ENCODE assay signal across 14 cellular contexts in the genomic region with DNA sequence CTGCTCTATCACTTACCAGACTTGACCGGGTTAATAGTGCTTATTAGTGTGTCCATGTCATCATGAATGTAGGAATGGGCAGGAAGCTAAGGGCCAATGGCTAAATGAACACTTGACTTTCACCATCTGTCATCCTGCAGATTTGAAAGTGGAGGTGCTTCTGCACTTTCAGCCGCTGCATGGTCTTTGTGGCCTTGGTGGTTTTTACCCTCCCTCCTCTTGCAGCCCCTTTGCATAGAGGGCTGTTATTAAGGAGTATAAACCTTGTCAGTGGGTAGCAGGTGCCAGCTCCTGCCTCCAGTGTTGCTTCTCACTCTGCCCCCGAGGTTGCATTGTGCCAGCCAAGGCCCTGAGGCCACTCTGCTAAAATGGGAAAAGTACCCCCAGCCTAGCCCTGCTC.
A peak's percentile ranks its signal among the peaks of the same experiment; 100 is the strongest.
DNase-seq lines count a peak whose midpoint lies in the region; ATAC-seq and TF ChIP-seq lines count a peak whose summit lies in the region.
"Had no signal": no experiment of that assay in that cellular context is flagged by ENCODE, and none has a peak within 500 bp of the region (broad histone marks: within the 10 kb centered on the region; RNA-seq: fewer than 3 reads in every experiment).

No MANE protein-coding gene starts in this region.

- peaks cover 3 to 32% (median 13%) of the 10 kb centered on the region in 3 donors for H3K4me1 Mint-ChIP-seq in CD8-positive, alpha-beta memory T cell
- peaks cover 4% of the 10 kb centered on the region; the same call in 1 of the 2 replicates for H3K4me1 Mint-ChIP-seq in HFFc6 (ENCODE audit: low read depth)

- ATAC-seq in GM19328 (IDR thresholded peaks at IDR 0.05; ENCODE audit: unreplicated experiment): peak; percentile 68
- peak; percentile 79 for ATAC-seq in HG02610 (IDR thresholded peaks at IDR 0.05; ENCODE audit: unreplicated experiment)
- ATAC-seq in HG03439 (IDR thresholded peaks at IDR 0.05; ENCODE audit: unreplicated experiment): peak; percentile 60
- ATAC-seq: activated CD8-positive, alpha-beta T cell treated with anti-CD3 and anti-CD28 coated beads for 36 hours had no signal

- in situ Hi-C loops in KBM-7 (cut with MboI; ENCODE audit: low pct_unique_long_range_greater_than_20kb, low sequenced_read_pairs): no loop called here

- peak overlapping the region in 3 of 8 donors; percentile 0 to 14 (median 7) for H3K27ac Mint-ChIP-seq in CD8-positive, alpha-beta memory T cell
- H3K27ac Mint-ChIP-seq in HFFc6: no peak overlapping the region
- H3K27ac Mint-ChIP-seq: activated CD8-positive, alpha-beta T cell treated with anti-CD3 and anti-CD28 coated beads for 36 hours; activated naive CD4-positive, alpha-beta T cell treated with anti-CD3 and anti-CD28 coated beads, Interleukin-2, amount 50 U/mL, for 24 hours had no signal

- no peak overlapping the region for H3K4me3 Mint-ChIP-seq in CD8-positive, alpha-beta memory T cell
- H3K4me3 Mint-ChIP-seq in HFFc6: no peak overlapping the region
- H3K4me3 Mint-ChIP-seq: activated CD8-positive, alpha-beta T cell treated with anti-CD3 and anti-CD28 coated beads for 36 hours; activated naive CD4-positive, alpha-beta T cell treated with anti-CD3 and anti-CD28 coated beads, Interleukin-2, amount 50 U/mL, for 24 hours had no signal

- CTCF ChIA-PET in CD8-positive, alpha-beta memory T cell (lab: Charles Lee): no interaction called here

- peaks cover 0 to 3% (median 1%) of the 10 kb centered on the region in 3 donors for H3K36me3 Mint-ChIP-seq in CD8-positive, alpha-beta memory T cell
- no peaks in the 10 kb centered on the region for H3K36me3 Mint-ChIP-seq in HFFc6 (ENCODE audit: low read depth)
- H3K36me3 Mint-ChIP-seq: activated naive CD4-positive, alpha-beta T cell treated with anti-CD3 and anti-CD28 coated beads, Interleukin-2, amount 50 U/mL, for 24 hours had no signal

- H3K4me1 ChIP-seq in CD8-positive, alpha-beta memory T cell (ENCODE audit: insufficient read depth, low read length): no peaks in the 10 kb centered on the region
- H3K4me1 ChIP-seq: right atrium auricular region had no signal

- H3K36me3 ChIP-seq in CD8-positive, alpha-beta memory T cell (ENCODE audit: insufficient read depth, low read length): no peaks in the 10 kb centered on the region
- H3K36me3 ChIP-seq: colonic mucosa, right atrium auricular region, tibial nerve had no signal

- POLR2A ChIA-PET in CD8-positive, alpha-beta memory T cell (lab: Charles Lee): no interaction called here

- no peak overlapping the region for H3K4me3 ChIP-seq in GM12865 (ENCODE audit: low read depth, low read length)
- no peak overlapping the region for H3K4me3 ChIP-seq in CD8-positive, alpha-beta memory T cell (ENCODE audit: low read length)
- H3K4me3 ChIP-seq: colonic mucosa, right atrium auricular region, tibial nerve had no signal

- no peaks in the 10 kb centered on the region for H3K9me3 ChIP-seq in CD8-positive, alpha-beta memory T cell (ENCODE audit: low read length)
- H3K9me3 ChIP-seq: colonic mucosa, right atrium auricular region, tibial nerve had no signal

- H3K27me3 Mint-ChIP-seq in CD8-positive, alpha-beta memory T cell: peaks cover 4% of the 10 kb centered on the region in 2 donors
- H3K27me3 Mint-ChIP-seq in HFFc6 (ENCODE audit: insufficient read depth): no peaks in the 10 kb centered on the region; the same call in none of the 2 replicates
- H3K27me3 Mint-ChIP-seq: activated naive CD4-positive, alpha-beta T cell treated with anti-CD3 and anti-CD28 coated beads, Interleukin-2, amount 50 U/mL, for 24 hours had no signal

- H3K9me3 Mint-ChIP-seq in CD8-positive, alpha-beta memory T cell: no peaks in the 10 kb centered on the region
- no peaks in the 10 kb centered on the region for H3K9me3 Mint-ChIP-seq in HFFc6
- H3K9me3 Mint-ChIP-seq: activated CD8-positive, alpha-beta T cell treated with anti-CD3 and anti-CD28 coated beads for 36 hours; activated naive CD4-positive, alpha-beta T cell treated with anti-CD3 and anti-CD28 coated beads, Interleukin-2, amount 50 U/mL, for 24 hours had no signal

- H3K27me3 ChIP-seq in CD8-positive, alpha-beta memory T cell (ENCODE audit: insufficient read depth, low read length, poor library complexity, severe bottlenecking): no peaks in the 10 kb centered on the region
- H3K27me3 ChIP-seq: colonic mucosa, right atrium auricular region, tibial nerve had no signal

- H3K27ac ChIP-seq in CD8-positive, alpha-beta memory T cell (ENCODE audit: low read depth, low read length): no peak overlapping the region
- H3K27ac ChIP-seq: colonic mucosa, right atrium auricular region, tibial nerve had no signal

- DNase-seq in GM12865 (ENCODE audit: low read depth): peak; percentile 76
- DNase-seq in CD8-positive, alpha-beta memory T cell: no peak
- no peak for DNase-seq in HFFc6
- DNase-seq in KBM-7: no peak
- no peak for DNase-seq in cerebellar cortex (ENCODE audit: low spot score)
- DNase-seq: activated CD8-positive, alpha-beta T cell treated with anti-CD3 and anti-CD28 coated beads for 36 hours; colonic mucosa; NCI-H146 had no signal

- TF ChIP-seq CTCF in GM12865 (IDR thresholded peaks at IDR 0.05; ENCODE audit: insufficient read depth, low read depth, low read length, missing control alignments) (no peak), HFFc6 (IDR thresholded peaks at IDR 0.05) (no peak)
